ENCODE assay signal across 1 cellular context in the genomic region with DNA sequence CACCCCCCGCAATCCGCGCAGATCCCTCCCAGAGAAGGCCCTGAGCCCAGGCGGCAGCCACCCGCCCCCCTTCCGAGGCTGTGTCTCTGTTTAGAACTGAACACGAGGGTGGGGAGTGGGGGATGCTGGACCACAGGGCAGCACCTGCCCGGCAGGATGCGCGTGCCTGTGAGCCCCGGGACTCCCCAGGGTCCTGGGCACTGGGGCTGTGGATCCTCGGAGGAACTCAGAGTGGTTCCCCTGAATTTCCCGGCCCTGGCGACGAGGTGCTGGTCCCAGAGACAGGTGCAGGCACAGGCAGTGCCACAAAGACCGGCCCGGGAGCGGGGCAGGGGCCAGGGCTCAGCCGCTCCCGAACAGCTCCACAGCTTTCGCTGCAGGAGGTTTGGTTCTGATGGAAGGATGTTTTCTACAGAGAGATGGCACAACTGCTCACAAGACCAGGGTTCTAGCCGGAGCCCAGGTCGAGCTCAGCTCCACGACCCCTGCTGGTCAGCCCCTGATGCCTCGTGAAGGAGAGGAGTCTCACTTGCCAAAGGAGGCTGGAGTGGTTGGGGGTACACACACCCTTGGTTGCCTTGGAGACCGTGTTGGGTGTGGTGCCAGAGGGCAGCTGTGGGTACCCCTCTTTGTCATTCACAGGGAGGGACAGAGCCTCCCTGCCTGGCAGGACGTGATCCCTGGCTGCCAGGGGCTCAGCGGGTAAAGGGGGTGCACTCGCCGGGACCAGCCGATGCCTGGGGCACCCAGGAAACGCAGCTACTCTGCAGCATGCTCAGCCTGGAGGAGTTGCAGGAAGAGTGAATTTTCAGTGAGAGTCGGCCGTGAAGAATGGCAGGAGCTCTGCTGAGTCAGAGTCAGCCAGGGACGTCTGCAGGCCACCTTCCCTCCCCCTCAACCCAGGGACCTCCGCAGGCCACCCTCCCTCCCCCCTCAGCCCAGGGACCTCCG.
TF ChIP-seq lines count a peak whose summit lies in the region.

No MANE protein-coding gene starts in this region.

TF ChIP-seq in WTC11, 78 proteins besides CTCF, POLR2A, EP300 and RAD21 (continued from another document):
- no peak for TF ChIP-seq NFATC4 (CRISPR knock-in tag; IDR thresholded peaks at IDR 0.05)
- TF ChIP-seq, protein P1, sequence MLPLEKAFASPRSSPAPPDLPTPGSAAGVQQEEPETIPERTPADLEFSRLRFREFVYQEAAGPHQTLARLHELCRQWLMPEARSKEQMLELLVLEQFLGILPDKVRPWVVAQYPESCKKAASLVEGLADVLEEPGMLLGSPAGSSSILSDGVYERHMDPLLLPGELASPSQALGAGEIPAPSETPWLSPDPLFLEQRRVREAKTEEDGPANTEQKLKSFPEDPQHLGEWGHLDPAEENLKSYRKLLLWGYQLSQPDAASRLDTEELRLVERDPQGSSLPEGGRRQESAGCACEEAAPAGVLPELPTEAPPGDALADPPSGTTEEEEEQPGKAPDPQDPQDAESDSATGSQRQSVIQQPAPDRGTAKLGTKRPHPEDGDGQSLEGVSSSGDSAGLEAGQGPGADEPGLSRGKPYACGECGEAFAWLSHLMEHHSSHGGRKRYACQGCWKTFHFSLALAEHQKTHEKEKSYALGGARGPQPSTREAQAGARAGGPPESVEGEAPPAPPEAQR (CRISPR knock-in tag; IDR thresholded peaks at IDR 0.05) = no peak
- no peak for TF ChIP-seq JAZF1 (CRISPR knock-in tag; IDR thresholded peaks at IDR 0.05)
- TF ChIP-seq MYBL2 (CRISPR knock-in tag; IDR thresholded peaks at IDR 0.05) = no peak
- TF ChIP-seq ZNF416 (CRISPR knock-in tag; IDR thresholded peaks at IDR 0.05) = no peak
- no peak for TF ChIP-seq ATF1 (CRISPR knock-in tag; IDR thresholded peaks at IDR 0.05)
- TF ChIP-seq, protein P2, sequence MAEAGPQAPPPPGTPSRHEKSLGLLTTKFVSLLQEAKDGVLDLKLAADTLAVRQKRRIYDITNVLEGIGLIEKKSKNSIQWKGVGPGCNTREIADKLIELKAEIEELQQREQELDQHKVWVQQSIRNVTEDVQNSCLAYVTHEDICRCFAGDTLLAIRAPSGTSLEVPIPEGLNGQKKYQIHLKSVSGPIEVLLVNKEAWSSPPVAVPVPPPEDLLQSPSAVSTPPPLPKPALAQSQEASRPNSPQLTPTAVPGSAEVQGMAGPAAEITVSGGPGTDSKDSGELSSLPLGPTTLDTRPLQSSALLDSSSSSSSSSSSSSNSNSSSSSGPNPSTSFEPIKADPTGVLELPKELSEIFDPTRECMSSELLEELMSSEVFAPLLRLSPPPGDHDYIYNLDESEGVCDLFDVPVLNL (CRISPR knock-in tag; IDR thresholded peaks at IDR 0.05; ENCODE audit: borderline replicate concordance, low read depth) = no peak
- TF ChIP-seq ESRRA (CRISPR knock-in tag; IDR thresholded peaks at IDR 0.05; ENCODE audit: borderline replicate concordance) = no peak
- TF ChIP-seq ELF4 (CRISPR knock-in tag; IDR thresholded peaks at IDR 0.05; ENCODE audit: low read depth) = no peak
- no peak for TF ChIP-seq OVOL2 (CRISPR knock-in tag; IDR thresholded peaks at IDR 0.05; ENCODE audit: borderline replicate concordance)
